8 cellular contexts compared by ENCODE assay signal in genomic region chr14:51651388-51652167, GRCh38. TPM values are rescaled to one million over a fixed set of nuclear protein-coding genes. Genes with fewer than 3 reads are reported as not detected.
DNase-seq lines count a peak whose midpoint lies in the region; ATAC-seq and TF ChIP-seq lines count a peak whose summit lies in the region.

Gene FRMD6 (plus strand): TSS chr14:51651910. CDS start chr14:51689837, 37,927 bp downstream.

- DNase-seq in DMS53 (lab: John Stamatoyannopoulos, UW) = peak; percentile 91
- peak; percentile 57 for DNase-seq in Jurkat, Clone E6-1 (ENCODE audit: low read depth, low spot score)
- DNase-seq in RWPE1 (ENCODE audit: low spot score) = peak; percentile 90
- peak; percentile 71 for DNase-seq in activated gamma-delta T cell (lab: John Stamatoyannopoulos, UW)
- DNase-seq in foreskin fibroblast = peak; percentile 89 to 95
- peak; percentile 97 for DNase-seq in neural progenitor cell (ENCODE audit: low spot score)

- peaks cover 31% of the 10 kb centered on the region for H3K4me1 Mint-ChIP-seq in neural progenitor cell

- H4K20me1 ChIP-seq in neural progenitor cell (ENCODE audit: low read depth) = no peaks in the 10 kb centered on the region

- peak; percentile 67 for TF ChIP-seq CTCF in RWPE1 (conservative IDR thresholded peaks at IDR 0.05; ENCODE audit: low read depth)
- peak; percentile 83 for TF ChIP-seq CTCF in foreskin fibroblast (IDR thresholded peaks at IDR 0.05; ENCODE audit: low read depth, low read length)
- TF ChIP-seq CTCF in neural progenitor cell (IDR thresholded peaks at IDR 0.05) = peak; percentile 58

- H3K27me3 Mint-ChIP-seq in neural progenitor cell (ENCODE audit: insufficient read depth, low read depth) = peaks cover 2% of the 10 kb centered on the region

- H3K4me1 ChIP-seq in neural progenitor cell = peaks cover 23% of the 10 kb centered on the region
- H3K4me1 ChIP-seq in stomach smooth muscle (ENCODE audit: control insufficient read depth, insufficient read depth, low read length) = peaks cover 3% of the 10 kb centered on the region

- H3K9me3 Mint-ChIP-seq in neural progenitor cell = no peaks in the 10 kb centered on the region

- POLR2A ChIA-PET in RWPE1 (lab: Yijun Ruan, JAX; ENCODE audit: low non-redundant PET) = no interaction called here

- peak within 1 kb of the TSS; percentile 98 for H3K4me3 Mint-ChIP-seq in neural progenitor cell

- H3K9ac ChIP-seq in neural progenitor cell (peak within 1 kb of the TSS; percentile 96), stomach smooth muscle (ENCODE audit: low read length in 2 of 2) (peak within 1 kb of the TSS; percentile 88 to 96)

- H3K27me3 ChIP-seq in neural progenitor cell = no peaks in the 10 kb centered on the region
- H3K27me3 ChIP-seq in stomach smooth muscle (ENCODE audit: control insufficient read depth in 1 of 2, insufficient read depth in 2 of 2, low read length in 2 of 2) = no peaks in the 10 kb centered on the region

- peaks cover 50% of the 10 kb centered on the region for H3K79me2 ChIP-seq in neural progenitor cell (ENCODE audit: low read depth)

- peak within 1 kb of the TSS; percentile 94 for H2AFZ ChIP-seq in neural progenitor cell (replicated peaks)

- CTCF ChIA-PET in RWPE1 (lab: Yijun Ruan, JAX) = interaction anchor here (0.7 to 1.2 kb wide), 11 partner anchors 21 to 995 kb away, joined by 3 to 5 read pairs (median 3); no protein-coding TSS in a partner anchor

- no peaks in the 10 kb centered on the region for H3K36me3 ChIP-seq in neural progenitor cell
- H3K36me3 ChIP-seq in stomach smooth muscle (ENCODE audit: control insufficient read depth in 2 of 2, insufficient read depth in 2 of 2, low read length in 2 of 2) = no peaks in the 10 kb centered on the region

- no peaks in the 10 kb centered on the region for H3K9me3 ChIP-seq in neural progenitor cell (ENCODE audit: low read depth)
- H3K9me3 ChIP-seq in stomach smooth muscle (ENCODE audit: control insufficient read depth in 2 of 2, low read length in 2 of 2) = no peaks in the 10 kb centered on the region

- H3K36me3 Mint-ChIP-seq in neural progenitor cell = peaks cover under 1% of the 10 kb centered on the region

- H3K27ac Mint-ChIP-seq in neural progenitor cell = peak within 1 kb of the TSS; percentile 90

- peak within 1 kb of the TSS; percentile 96 for H3K27ac ChIP-seq in RWPE1
- peak within 1 kb of the TSS; percentile 98 for H3K27ac ChIP-seq in neural progenitor cell
- peak within 1 kb of the TSS; percentile 85 for H3K27ac ChIP-seq in stomach smooth muscle (ENCODE audit: low read length)

- ATAC-seq in GM21576 (IDR thresholded peaks at IDR 0.05; ENCODE audit: unreplicated experiment) = peak; percentile 72

- peak within 1 kb of the TSS; percentile 90 for H3K4me2 ChIP-seq in neural progenitor cell

- peaks cover 34% of the 10 kb centered on the region for H3F3A ChIP-seq in neural progenitor cell (ENCODE audit: low read depth)

- peak within 1 kb of the TSS; percentile 77 for H3K4me3 ChIP-seq in Jurkat, Clone E6-1 (ENCODE audit: low read length)
- H3K4me3 ChIP-seq in foreskin fibroblast (ENCODE audit: low read depth in 1 of 2, low read length in 2 of 2) (peak within 1 kb of the TSS; percentile 88 to 100), neural progenitor cell (peak within 1 kb of the TSS; percentile 80), stomach smooth muscle (ENCODE audit: low read length in 2 of 2) (peak within 1 kb of the TSS; percentile 86 to 96)

RNA-seq across cellular contexts. Expression of gene FRMD6, which starts in this region (rescaled TPM):
- 1.3 TPM for polyA plus RNA-seq in Jurkat, Clone E6-1 (2012; ENCODE audit: insufficient read depth, insufficient read length)
- total RNA-seq in neural progenitor cell (ENCODE audit: low replicate concordance) = 20.6 and 24.4 TPM in 2 replicates

Comparison
In these comparisons a context has a peak if more than half of its experiments do, and no peak if none do; other contexts are left out.
1. Peak in every context shown above with its lines: DNase-seq, ATAC-seq, H3K4me3 ChIP-seq and H3K27ac ChIP-seq.